Comparison of ENCODE assay signal across 1 cellular context in genomic region chr11:64185323-64186204, GRCh38.
TF ChIP-seq lines count a peak whose summit lies in the region.

Gene STIP1 (plus strand): TSS chr11:64186171. CDS start chr11:64186262, 91 bp downstream.

TF ChIP-seq in GM12878, 131 proteins besides CTCF, POLR2A, EP300 and RAD21 (continued from another document and continues in another):
- no peak for TF ChIP-seq NR2C1 (IDR thresholded peaks at IDR 0.05)
- peak; percentile 100 for TF ChIP-seq PKNOX1 (IDR thresholded peaks at IDR 0.05)
- peak; percentile 96 for TF ChIP-seq TAF1 (IDR thresholded peaks at IDR 0.05; ENCODE audit: borderline replicate concordance, low read depth, low read length)
- 0 out of 2 replicates have a peak, but pooled peaks have one; percentile 39 for TF ChIP-seq HDGF (IDR thresholded peaks at IDR 0.05)
- TF ChIP-seq JUND (IDR thresholded peaks at IDR 0.05; ENCODE audit: low read depth, low read length) = no peak
- TF ChIP-seq EGR1 (IDR thresholded peaks at IDR 0.05; ENCODE audit: borderline replicate concordance in 1 of 2, low read depth in 2 of 2, low read length in 2 of 2) = peak in 1 of 2 experiments; percentile 87; a peak in 2 of 3 replicates
- peak; percentile 72 for TF ChIP-seq ATF7 (IDR thresholded peaks at IDR 0.05; ENCODE audit: low read depth)
- TF ChIP-seq BHLHE40 (IDR thresholded peaks at IDR 0.05; ENCODE audit: borderline replicate concordance in 1 of 2, low read depth in 2 of 2, low read length in 1 of 2) = peak; percentile 71 to 86
- TF ChIP-seq STAT1 (conservative IDR thresholded peaks at IDR 0.05) = peak; percentile 91; the same call in 1 of the 2 replicates
- no peak for TF ChIP-seq ZSCAN29 (IDR thresholded peaks at IDR 0.05)
- TF ChIP-seq PBX3 (IDR thresholded peaks at IDR 0.05; ENCODE audit: insufficient replicate concordance, low read depth, low read length) = peak; percentile 97
- peak; percentile 90; the same call in 1 of the 2 replicates for TF ChIP-seq PML (IDR thresholded peaks at IDR 0.05; ENCODE audit: low read length)
- TF ChIP-seq CEBPZ (IDR thresholded peaks at IDR 0.05; ENCODE audit: low read depth, low read length) = peak; percentile 98
- peak; percentile 52 for TF ChIP-seq IKZF1 (conservative IDR thresholded peaks at IDR 0.05)
- no peak for TF ChIP-seq NR2C2 (IDR thresholded peaks at IDR 0.05; ENCODE audit: borderline replicate concordance, control insufficient read depth, insufficient read length, low read depth)
- TF ChIP-seq POLR2AphosphoS2 (IDR thresholded peaks at IDR 0.05; ENCODE audit: low read depth, low read length) = no peak
- peak; percentile 41 for TF ChIP-seq E2F8 (IDR thresholded peaks at IDR 0.05; ENCODE audit: low read depth, partially characterized antibody)
- peak; percentile 78; the same call in 1 of the 2 replicates for TF ChIP-seq FOXM1 (IDR thresholded peaks at IDR 0.05; ENCODE audit: low read depth, low read length)
- TF ChIP-seq REST (IDR thresholded peaks at IDR 0.05; ENCODE audit: low read depth, low read length) = 0 out of 2 replicates have a peak, but pooled peaks have one; percentile 18
- peak; percentile 85; the same call in 2 of the 3 replicates for TF ChIP-seq POU2F2 (IDR thresholded peaks at IDR 0.05; ENCODE audit: borderline replicate concordance, low read depth, low read length)
- no peak; the same call in 1 of the 2 replicates for TF ChIP-seq PAX5 (IDR thresholded peaks at IDR 0.05; ENCODE audit: borderline replicate concordance, low read depth, low read length)
- no peak for TF ChIP-seq SUPT20H (IDR thresholded peaks at IDR 0.05; ENCODE audit: borderline replicate concordance, control insufficient read depth, low read depth, low read length)
- no peak for TF ChIP-seq BCLAF1 (IDR thresholded peaks at IDR 0.05)
- peak; percentile 98 for TF ChIP-seq POLR2AphosphoS5 (IDR thresholded peaks at IDR 0.05; ENCODE audit: low read length)
- TF ChIP-seq MLLT1 (IDR thresholded peaks at IDR 0.05) = peak; percentile 52; the same call in 1 of the 2 replicates
- peak; percentile 94 for TF ChIP-seq NFYA (IDR thresholded peaks at IDR 0.05; ENCODE audit: borderline replicate concordance, low read depth, low read length)
- TF ChIP-seq LARP7 (IDR thresholded peaks at IDR 0.05) = peak; percentile 87
- no peak; the same call in 1 of the 2 replicates for TF ChIP-seq SIN3A (IDR thresholded peaks at IDR 0.05; ENCODE audit: low read depth, low read length)
- peak; percentile 98 for TF ChIP-seq CHD2 (IDR thresholded peaks at IDR 0.05; ENCODE audit: borderline replicate concordance, low read depth, low read length)
- peak; percentile 84; the same call in 1 of the 2 replicates for TF ChIP-seq ZNF207 (IDR thresholded peaks at IDR 0.05; ENCODE audit: borderline replicate concordance)
- no peak for TF ChIP-seq MEF2B (IDR thresholded peaks at IDR 0.05; ENCODE audit: partially characterized antibody, poor library complexity, severe bottlenecking)
- peak; percentile 65; the same call in 1 of the 2 replicates for TF ChIP-seq TCF12 (IDR thresholded peaks at IDR 0.05; ENCODE audit: low read depth, low read length)
- TF ChIP-seq KLF5 (IDR thresholded peaks at IDR 0.05; ENCODE audit: partially characterized antibody) = peak; percentile 97
- peak; percentile 95 for TF ChIP-seq NKRF (conservative IDR thresholded peaks at IDR 0.05)
- no peak for TF ChIP-seq SUZ12 (IDR thresholded peaks at IDR 0.05; ENCODE audit: unreplicated experiment)
- no peak for TF ChIP-seq CHD1 (IDR thresholded peaks at IDR 0.05; ENCODE audit: low read depth, low read length)
- no peak for TF ChIP-seq BCL11A (IDR thresholded peaks at IDR 0.05; ENCODE audit: low read depth, low read length)
- no peak for TF ChIP-seq NRF1 (conservative IDR thresholded peaks at IDR 0.05; ENCODE audit: low read depth, low read length)
- no peak for TF ChIP-seq MYB (IDR thresholded peaks at IDR 0.05; ENCODE audit: borderline replicate concordance, low read depth, low read length)
- TF ChIP-seq CREM (IDR thresholded peaks at IDR 0.05; ENCODE audit: low read depth) = 0 out of 2 replicates have a peak, but pooled peaks have one; percentile 56
